19 cellular contexts compared by ENCODE assay signal in the genomic region with DNA sequence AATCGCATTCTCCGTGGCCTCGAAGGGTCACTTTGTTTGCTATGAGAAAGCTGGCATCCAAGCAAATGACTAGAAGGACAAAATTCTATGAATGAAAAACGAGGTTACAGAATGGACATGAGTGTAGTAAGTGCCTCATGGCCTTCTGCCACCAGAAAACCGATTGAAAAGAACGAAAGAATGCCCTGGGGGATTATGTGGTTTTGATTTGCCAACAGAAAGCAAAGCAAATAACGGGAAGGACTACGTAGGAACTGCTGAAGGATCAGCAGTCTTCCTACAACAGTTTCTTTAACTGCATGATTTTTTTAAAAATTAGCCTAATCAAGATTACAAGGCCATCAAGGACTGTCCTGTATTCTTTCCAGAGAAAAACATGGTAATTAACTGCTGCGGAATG. TPM values are rescaled to one million over a fixed set of nuclear protein-coding genes. Genes with fewer than 3 reads are reported as not detected.
"Had no signal": no experiment of that assay in that cellular context is flagged by ENCODE, and none has a peak within 500 bp of the region (broad histone marks: within the 10 kb centered on the region; RNA-seq: fewer than 3 reads in every experiment).

No MANE protein-coding gene starts in this region.

- H3K27me3 ChIP-seq: suprapubic skin, upper lobe of right lung had no signal

- ATAC-seq: activated CD8-positive, alpha-beta memory T cell treated with anti-CD3 and anti-CD28 coated beads, Interleukin-2, amount 10 ng/mL, durations not matched to agents 7 days and 5 days; left lobe of liver; natural killer cell treated with Interleukin-12 subunit alpha and Interleukin-12 subunit beta and Interleukin-15 and Interleukin-18, amount 100 ng/mL, for 72 hours; right lobe of liver; upper lobe of right lung had no signal

- H3K27ac ChIP-seq: epithelial cell of prostate, right lobe of liver, suprapubic skin, upper lobe of right lung had no signal

- H3K36me3 ChIP-seq: right lobe of liver, suprapubic skin, upper lobe of right lung had no signal

- H3K4me3 ChIP-seq: right lobe of liver, suprapubic skin, upper lobe of right lung had no signal

- DNase-seq: activated CD4-positive, alpha-beta T cell treated with anti-CD3 and anti-CD28 coated beads, Interleukin-2, amount 50 U/mL, for 4 hours; activated CD4-positive, CD25-positive, alpha-beta regulatory T cell treated with anti-CD3 and anti-CD28 coated beads, Interleukin-2, amount 50 U/mL, for 72 hours; activated CD8-positive, alpha-beta memory T cell treated with anti-CD3 and anti-CD28 coated beads, Interleukin-2, amount 10 ng/mL, durations not matched to agents 7 days and 5 days; activated gamma-delta T cell; activated T-cell treated with anti-CD3 and anti-CD28 coated beads, Interleukin-2, amount 50 U/mL, for 48 hours; anterior cingulate cortex; central memory CD4-positive, alpha-beta T cell; cortex of kidney; effector memory CD4-positive, alpha-beta T cell; glutamatergic neuron; nucleus accumbens; right lobe of liver; stimulated activated naive CD4-positive, alpha-beta T cell; T-helper 9 cell; upper lobe of right lung had no signal

- H3K4me1 ChIP-seq: right lobe of liver, suprapubic skin, upper lobe of right lung had no signal

- H3K9me3 ChIP-seq: right lobe of liver, suprapubic skin, upper lobe of right lung had no signal

RNA-seq across cellular contexts. Expression of a gene that starts 50.6 kb away (rescaled TPM):
- total RNA-seq: activated CD8-positive, alpha-beta memory T cell treated with anti-CD3 and anti-CD28 coated beads, Interleukin-2, amount 10 ng/mL, durations not matched to agents 7 days and 5 days; natural killer cell treated with Interleukin-12 subunit alpha and Interleukin-12 subunit beta and Interleukin-15 and Interleukin-18, amount 100 ng/mL, for 72 hours had no signal
